13 cellular contexts compared by ENCODE assay signal in the genomic region with DNA sequence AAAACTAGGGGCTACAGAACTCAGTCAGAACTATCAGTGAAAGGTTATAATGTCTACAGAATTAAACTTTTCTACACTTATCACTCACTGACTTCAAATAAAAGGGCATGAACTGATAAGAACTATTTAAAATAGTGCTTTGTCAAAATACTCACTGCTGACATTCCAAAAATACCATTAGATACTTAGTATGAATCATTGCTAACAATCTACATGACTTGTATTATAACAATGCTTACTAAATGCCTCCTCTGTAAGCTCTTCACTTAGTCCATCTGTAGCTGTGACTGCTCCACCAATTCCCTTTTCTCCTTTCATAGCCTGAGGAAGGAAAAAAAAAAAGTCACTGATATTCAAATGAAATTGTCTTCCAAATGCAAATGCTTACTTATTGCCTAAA. TPM values are rescaled to one million over a fixed set of nuclear protein-coding genes. Genes with fewer than 3 reads are reported as not detected.
DNase-seq lines count a peak whose midpoint lies in the region; ATAC-seq and TF ChIP-seq lines count a peak whose summit lies in the region.
"Had no signal": no experiment of that assay in that cellular context is flagged by ENCODE, and none has a peak within 500 bp of the region (broad histone marks: within the 10 kb centered on the region; RNA-seq: fewer than 3 reads in every experiment).

No MANE protein-coding gene starts in this region.

- H3K9me3 Mint-ChIP-seq in MCF 10A (ENCODE audit: unreplicated experiment), result no peaks in the 10 kb centered on the region
- H3K9me3 Mint-ChIP-seq: activated CD8-positive, alpha-beta T cell treated with anti-CD3 and anti-CD28 coated beads for 36 hours had no signal

- H3K9me3 ChIP-seq in breast epithelium (no peaks in the 10 kb centered on the region), upper lobe of right lung (no peaks in the 10 kb centered on the region)
- H3K9me3 ChIP-seq: tibial artery had no signal

- intact Hi-C loops in MCF 10A (cut with micrococcal nuclease) (no loop called here), breast epithelium (cut with DNase I; ENCODE audit: low total_unique reads) (no loop called here), upper lobe of right lung (cut with DNase I) (no loop called here)

- no TSS peak for BruUV-seq in MCF 10A (replicated peaks; lab: Mats Ljungman, UMichigan)

- H3K27me3 Mint-ChIP-seq in MCF 10A (ENCODE audit: insufficient read depth, unreplicated experiment), result no peaks in the 10 kb centered on the region
- H3K27me3 Mint-ChIP-seq: activated CD8-positive, alpha-beta T cell treated with anti-CD3 and anti-CD28 coated beads for 36 hours had no signal

- CTCF ChIA-PET in MCF 10A (lab: Yijun Ruan, JAX), result interaction anchor here (0.7 to 4.6 kb wide), 2 partner anchors 12 to 16 kb away, joined by 3 to 30 read pairs; no protein-coding TSS in a partner anchor

- H3K36me3 ChIP-seq in breast epithelium, result peaks cover under 1% of the 10 kb centered on the region
- peaks cover 91% of the 10 kb centered on the region for H3K36me3 ChIP-seq in upper lobe of right lung

- DNase-seq in MCF 10A (ENCODE audit: unreplicated experiment) (no peak), breast epithelium (ENCODE audit: low spot score in 2 of 2) (no peak), amniotic epithelial cell (ENCODE audit: low read depth) (peak; percentile 74), hepatic stellate cell (ENCODE audit: low spot score) (peak; percentile 47), upper lobe of right lung (no peak), NOMO-1 treated with DMSO at 0.1 percent for 48 hours (lab: John Stamatoyannopoulos, UW; ENCODE audit: unreplicated experiment) (no peak)
- DNase-seq: activated CD8-positive, alpha-beta T cell treated with anti-CD3 and anti-CD28 coated beads for 36 hours; left cardiac atrium; NCI-H524; T-helper 1 cell; tibial artery had no signal

- no peak overlapping the region for H3K27ac ChIP-seq in breast epithelium
- H3K27ac ChIP-seq in upper lobe of right lung, result no peak overlapping the region
- H3K27ac ChIP-seq: tibial artery had no signal

- TF ChIP-seq CTCF in MCF 10A (IDR thresholded peaks at IDR 0.05; ENCODE audit: unreplicated experiment), result no peak
- no peak for TF ChIP-seq CTCF in breast epithelium (IDR thresholded peaks at IDR 0.05)
- TF ChIP-seq CTCF in upper lobe of right lung (IDR thresholded peaks at IDR 0.05), result no peak

- peaks cover 6% of the 10 kb centered on the region for H3K4me1 Mint-ChIP-seq in MCF 10A (ENCODE audit: insufficient read depth, unreplicated experiment)

- no peak overlapping the region for H3K4me3 Mint-ChIP-seq in MCF 10A (ENCODE audit: unreplicated experiment)
- H3K4me3 Mint-ChIP-seq: activated CD8-positive, alpha-beta T cell treated with anti-CD3 and anti-CD28 coated beads for 36 hours had no signal

- H3K4me3 ChIP-seq in breast epithelium, result no peak overlapping the region
- H3K4me3 ChIP-seq in upper lobe of right lung, result no peak overlapping the region
- H3K4me3 ChIP-seq: tibial artery had no signal

- POLR2A ChIA-PET in MCF 10A (lab: Yijun Ruan, JAX), result interaction anchor here (0.6 to 1.6 kb wide), 6 partner anchors 11 to 164 kb away, joined by 3 to 10 read pairs (median 5); a partner anchor contains a TSS

- peak; percentile 50 for ATAC-seq in upper lobe of right lung
- no peak for ATAC-seq in esophagus mucosa
- no peak for ATAC-seq in GM19324 (IDR thresholded peaks at IDR 0.05; ENCODE audit: low FRiP score, unreplicated experiment)
- ATAC-seq: activated CD8-positive, alpha-beta T cell treated with anti-CD3 and anti-CD28 coated beads for 36 hours had no signal

- peak overlapping the region; percentile 16 for H3K27ac Mint-ChIP-seq in MCF 10A (ENCODE audit: low read depth, unreplicated experiment)
- H3K27ac Mint-ChIP-seq: activated CD8-positive, alpha-beta T cell treated with anti-CD3 and anti-CD28 coated beads for 36 hours had no signal

- no peaks in the 10 kb centered on the region for H3K27me3 ChIP-seq in breast epithelium
- no peaks in the 10 kb centered on the region for H3K27me3 ChIP-seq in upper lobe of right lung
- H3K27me3 ChIP-seq: tibial artery had no signal

- no peaks in the 10 kb centered on the region for H3K4me1 ChIP-seq in breast epithelium
- no peaks in the 10 kb centered on the region for H3K4me1 ChIP-seq in upper lobe of right lung

- TF ChIP-seq POLR2A in breast epithelium (IDR thresholded peaks at IDR 0.05), result no peak

- peaks cover 79% of the 10 kb centered on the region for H3K36me3 Mint-ChIP-seq in MCF 10A (ENCODE audit: insufficient read depth, unreplicated experiment)

RNA-seq across cellular contexts. Expression of a gene that starts 17.0 kb away (rescaled TPM):
- total RNA-seq in MCF 10A (2022) (24.8 and 27.0 TPM in 2 replicates), breast epithelium (10 to 100 TPM; 51.1 to 59.3 (median 54.2) TPM), upper lobe of right lung (37.7 TPM), esophagus mucosa (9.3 TPM)

RNA-seq across cellular contexts. Expression of a gene that starts 56.7 kb away (rescaled TPM):
- total RNA-seq in MCF 10A (2022), result 10.3 and 11.4 TPM in 2 replicates
- total RNA-seq in breast epithelium, result 10 to 100 TPM; 20.3 to 26.2 (median 23.2) TPM
- 19.4 TPM for total RNA-seq in upper lobe of right lung
- total RNA-seq in esophagus mucosa, result 12.6 TPM

Comparison
In these comparisons a context has a peak if more than half of its experiments do, and no peak if none do; other contexts are left out.
1. DNase-seq: peak in amniotic epithelial cell (single experiment) and hepatic stellate cell (single experiment); none in MCF 10A (single experiment), breast epithelium (0 of 2), upper lobe of right lung (single experiment) and NOMO-1 treated with DMSO at 0.1 percent for 48 hours (single experiment).